1 cellular context compared by ENCODE assay signal in the genomic region with DNA sequence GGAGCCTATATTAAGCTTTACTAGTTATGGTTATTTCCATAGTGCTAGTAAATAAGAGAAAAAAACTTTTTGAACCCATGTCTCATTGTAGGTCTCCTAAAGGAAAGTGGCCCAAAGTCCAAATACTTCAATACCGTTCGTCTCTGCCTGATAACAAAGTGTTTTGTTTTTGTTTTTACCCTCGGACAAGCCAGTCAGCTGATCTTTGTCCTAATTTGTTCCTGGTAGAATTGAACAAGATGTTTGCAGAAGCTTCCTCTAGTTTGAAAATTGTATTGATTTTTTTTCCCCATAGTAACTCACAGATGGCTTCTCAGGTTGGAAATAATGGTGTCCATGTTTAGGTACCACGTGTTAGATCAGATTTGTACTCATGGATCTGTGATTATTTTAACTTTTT.
TF ChIP-seq lines count a peak whose summit lies in the region.

No MANE protein-coding gene starts in this region.

TF ChIP-seq in HepG2, 621 proteins besides CTCF, POLR2A, EP300 and RAD21 (continued from another document):
- TF ChIP-seq, protein P1, sequence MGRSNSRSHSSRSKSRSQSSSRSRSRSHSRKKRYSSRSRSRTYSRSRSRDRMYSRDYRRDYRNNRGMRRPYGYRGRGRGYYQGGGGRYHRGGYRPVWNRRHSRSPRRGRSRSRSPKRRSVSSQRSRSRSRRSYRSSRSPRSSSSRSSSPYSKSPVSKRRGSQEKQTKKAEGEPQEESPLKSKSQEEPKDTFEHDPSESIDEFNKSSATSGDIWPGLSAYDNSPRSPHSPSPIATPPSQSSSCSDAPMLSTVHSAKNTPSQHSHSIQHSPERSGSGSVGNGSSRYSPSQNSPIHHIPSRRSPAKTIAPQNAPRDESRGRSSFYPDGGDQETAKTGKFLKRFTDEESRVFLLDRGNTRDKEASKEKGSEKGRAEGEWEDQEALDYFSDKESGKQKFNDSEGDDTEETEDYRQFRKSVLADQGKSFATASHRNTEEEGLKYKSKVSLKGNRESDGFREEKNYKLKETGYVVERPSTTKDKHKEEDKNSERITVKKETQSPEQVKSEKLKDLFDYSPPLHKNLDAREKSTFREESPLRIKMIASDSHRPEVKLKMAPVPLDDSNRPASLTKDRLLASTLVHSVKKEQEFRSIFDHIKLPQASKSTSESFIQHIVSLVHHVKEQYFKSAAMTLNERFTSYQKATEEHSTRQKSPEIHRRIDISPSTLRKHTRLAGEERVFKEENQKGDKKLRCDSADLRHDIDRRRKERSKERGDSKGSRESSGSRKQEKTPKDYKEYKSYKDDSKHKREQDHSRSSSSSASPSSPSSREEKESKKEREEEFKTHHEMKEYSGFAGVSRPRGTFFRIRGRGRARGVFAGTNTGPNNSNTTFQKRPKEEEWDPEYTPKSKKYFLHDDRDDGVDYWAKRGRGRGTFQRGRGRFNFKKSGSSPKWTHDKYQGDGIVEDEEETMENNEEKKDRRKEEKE (IDR thresholded peaks at IDR 0.05) = no peak
- no peak for TF ChIP-seq RBFOX2 (IDR thresholded peaks at IDR 0.05; ENCODE audit: low read depth, low read length)
- TF ChIP-seq ZNF382 (CRISPR knock-in tag; IDR thresholded peaks at IDR 0.05; ENCODE audit: borderline replicate concordance) = no peak
- peak; percentile 14 for TF ChIP-seq TEAD3 (CRISPR knock-in tag; optimal IDR thresholded peaks at IDR 0.05; ENCODE audit: borderline replicate concordance)
- TF ChIP-seq, protein P2, sequence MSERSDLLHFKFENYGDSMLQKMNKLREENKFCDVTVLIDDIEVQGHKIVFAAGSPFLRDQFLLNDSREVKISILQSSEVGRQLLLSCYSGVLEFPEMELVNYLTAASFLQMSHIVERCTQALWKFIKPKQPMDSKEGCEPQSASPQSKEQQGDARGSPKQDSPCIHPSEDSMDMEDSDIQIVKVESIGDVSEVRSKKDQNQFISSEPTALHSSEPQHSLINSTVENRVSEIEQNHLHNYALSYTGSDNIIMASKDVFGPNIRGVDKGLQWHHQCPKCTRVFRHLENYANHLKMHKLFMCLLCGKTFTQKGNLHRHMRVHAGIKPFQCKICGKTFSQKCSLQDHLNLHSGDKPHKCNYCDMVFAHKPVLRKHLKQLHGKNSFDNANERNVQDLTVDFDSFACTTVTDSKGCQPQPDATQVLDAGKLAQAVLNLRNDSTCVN (CRISPR knock-in tag; IDR thresholded peaks at IDR 0.05; ENCODE audit: borderline replicate concordance) = no peak
- TF ChIP-seq, protein P3, sequence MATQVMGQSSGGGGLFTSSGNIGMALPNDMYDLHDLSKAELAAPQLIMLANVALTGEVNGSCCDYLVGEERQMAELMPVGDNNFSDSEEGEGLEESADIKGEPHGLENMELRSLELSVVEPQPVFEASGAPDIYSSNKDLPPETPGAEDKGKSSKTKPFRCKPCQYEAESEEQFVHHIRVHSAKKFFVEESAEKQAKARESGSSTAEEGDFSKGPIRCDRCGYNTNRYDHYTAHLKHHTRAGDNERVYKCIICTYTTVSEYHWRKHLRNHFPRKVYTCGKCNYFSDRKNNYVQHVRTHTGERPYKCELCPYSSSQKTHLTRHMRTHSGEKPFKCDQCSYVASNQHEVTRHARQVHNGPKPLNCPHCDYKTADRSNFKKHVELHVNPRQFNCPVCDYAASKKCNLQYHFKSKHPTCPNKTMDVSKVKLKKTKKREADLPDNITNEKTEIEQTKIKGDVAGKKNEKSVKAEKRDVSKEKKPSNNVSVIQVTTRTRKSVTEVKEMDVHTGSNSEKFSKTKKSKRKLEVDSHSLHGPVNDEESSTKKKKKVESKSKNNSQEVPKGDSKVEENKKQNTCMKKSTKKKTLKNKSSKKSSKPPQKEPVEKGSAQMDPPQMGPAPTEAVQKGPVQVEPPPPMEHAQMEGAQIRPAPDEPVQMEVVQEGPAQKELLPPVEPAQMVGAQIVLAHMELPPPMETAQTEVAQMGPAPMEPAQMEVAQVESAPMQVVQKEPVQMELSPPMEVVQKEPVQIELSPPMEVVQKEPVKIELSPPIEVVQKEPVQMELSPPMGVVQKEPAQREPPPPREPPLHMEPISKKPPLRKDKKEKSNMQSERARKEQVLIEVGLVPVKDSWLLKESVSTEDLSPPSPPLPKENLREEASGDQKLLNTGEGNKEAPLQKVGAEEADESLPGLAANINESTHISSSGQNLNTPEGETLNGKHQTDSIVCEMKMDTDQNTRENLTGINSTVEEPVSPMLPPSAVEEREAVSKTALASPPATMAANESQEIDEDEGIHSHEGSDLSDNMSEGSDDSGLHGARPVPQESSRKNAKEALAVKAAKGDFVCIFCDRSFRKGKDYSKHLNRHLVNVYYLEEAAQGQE (IDR thresholded peaks at IDR 0.05; ENCODE audit: borderline replicate concordance in 1 of 2, low read depth in 1 of 2, low read length in 2 of 2) = no peak
- TF ChIP-seq, protein P4, sequence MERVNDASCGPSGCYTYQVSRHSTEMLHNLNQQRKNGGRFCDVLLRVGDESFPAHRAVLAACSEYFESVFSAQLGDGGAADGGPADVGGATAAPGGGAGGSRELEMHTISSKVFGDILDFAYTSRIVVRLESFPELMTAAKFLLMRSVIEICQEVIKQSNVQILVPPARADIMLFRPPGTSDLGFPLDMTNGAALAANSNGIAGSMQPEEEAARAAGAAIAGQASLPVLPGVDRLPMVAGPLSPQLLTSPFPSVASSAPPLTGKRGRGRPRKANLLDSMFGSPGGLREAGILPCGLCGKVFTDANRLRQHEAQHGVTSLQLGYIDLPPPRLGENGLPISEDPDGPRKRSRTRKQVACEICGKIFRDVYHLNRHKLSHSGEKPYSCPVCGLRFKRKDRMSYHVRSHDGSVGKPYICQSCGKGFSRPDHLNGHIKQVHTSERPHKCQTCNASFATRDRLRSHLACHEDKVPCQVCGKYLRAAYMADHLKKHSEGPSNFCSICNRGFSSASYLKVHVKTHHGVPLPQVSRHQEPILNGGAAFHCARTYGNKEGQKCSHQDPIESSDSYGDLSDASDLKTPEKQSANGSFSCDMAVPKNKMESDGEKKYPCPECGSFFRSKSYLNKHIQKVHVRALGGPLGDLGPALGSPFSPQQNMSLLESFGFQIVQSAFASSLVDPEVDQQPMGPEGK (CRISPR knock-in tag; IDR thresholded peaks at IDR 0.05) = no peak
- no peak for TF ChIP-seq NCOA5 (CRISPR knock-in tag; IDR thresholded peaks at IDR 0.05)
- no peak for TF ChIP-seq SMARCC2 (IDR thresholded peaks at IDR 0.05)
